1 cellular context compared by ENCODE assay signal in the genomic region with DNA sequence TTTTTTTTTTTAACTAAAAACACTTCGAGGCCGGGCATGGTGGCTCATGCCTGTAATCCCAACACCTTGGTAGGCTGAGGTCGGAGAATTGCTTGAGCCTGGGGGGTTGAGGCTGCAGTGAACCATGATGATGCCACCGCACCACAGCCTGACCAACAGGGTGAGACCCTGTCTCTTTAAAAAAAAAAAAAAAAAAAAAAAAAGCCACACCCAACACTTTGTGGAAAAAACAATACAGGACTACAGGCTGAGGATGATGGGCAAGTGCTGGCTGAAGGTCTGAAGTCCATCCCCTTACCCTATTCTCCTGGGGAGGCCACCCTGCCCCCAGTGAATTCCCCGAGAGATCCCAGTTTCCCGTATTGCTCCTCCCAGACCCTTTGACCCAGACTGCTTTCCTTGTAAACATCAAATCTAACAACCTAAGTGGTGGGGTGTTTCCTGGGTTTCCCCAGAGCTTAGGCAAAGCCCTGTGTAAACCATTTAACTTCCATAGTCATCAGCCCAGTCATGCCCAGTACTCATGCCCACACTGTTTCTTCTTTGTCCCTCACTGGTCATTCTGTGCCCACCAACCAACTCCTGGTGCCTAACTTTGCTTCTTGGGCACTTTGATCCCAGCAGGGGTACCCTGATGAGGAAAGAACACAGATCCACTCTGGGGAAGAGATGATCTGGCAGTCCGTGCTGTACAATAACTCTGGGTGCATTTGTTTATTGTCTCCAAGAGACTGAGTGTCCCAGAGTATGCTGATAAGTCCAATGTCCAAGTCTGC.
A peak's percentile ranks its signal among the peaks of the same experiment; 100 is the strongest.
TF ChIP-seq lines count a peak whose summit lies in the region.

No MANE protein-coding gene starts in this region.

TF ChIP-seq in HepG2, 621 proteins besides CTCF, POLR2A, EP300 and RAD21 (continued from another document and continues in another):
- TF ChIP-seq, protein P1, sequence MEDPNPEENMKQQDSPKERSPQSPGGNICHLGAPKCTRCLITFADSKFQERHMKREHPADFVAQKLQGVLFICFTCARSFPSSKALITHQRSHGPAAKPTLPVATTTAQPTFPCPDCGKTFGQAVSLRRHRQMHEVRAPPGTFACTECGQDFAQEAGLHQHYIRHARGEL (CRISPR knock-in tag; IDR thresholded peaks at IDR 0.05) = no peak
- TF ChIP-seq AKAP8 (CRISPR knock-in tag; IDR thresholded peaks at IDR 0.05) = 0 out of 2 replicates have a peak, but pooled peaks have one; percentile 47
- 0 out of 2 replicates have a peak, but pooled peaks have one; percentile 62 for TF ChIP-seq MEIS2 (CRISPR knock-in tag; IDR thresholded peaks at IDR 0.05)
- TF ChIP-seq MTA1 (CRISPR knock-in tag; IDR thresholded peaks at IDR 0.05; ENCODE audit: borderline replicate concordance) = no peak
- TF ChIP-seq KLF11 (CRISPR knock-in tag; IDR thresholded peaks at IDR 0.05) = no peak; the same call in 1 of the 2 replicates
- peak; percentile 66 for TF ChIP-seq MIXL1 (CRISPR knock-in tag; IDR thresholded peaks at IDR 0.05)
- no peak for TF ChIP-seq BRD4 (CRISPR knock-in tag; IDR thresholded peaks at IDR 0.05)
- peak; percentile 68 for TF ChIP-seq FOXK2 (IDR thresholded peaks at IDR 0.05)
- TF ChIP-seq ZNF224 (CRISPR knock-in tag; IDR thresholded peaks at IDR 0.05) = no peak
- TF ChIP-seq IKZF5 (CRISPR knock-in tag; IDR thresholded peaks at IDR 0.05) = peak; percentile 90
- TF ChIP-seq FOXC1 (CRISPR knock-in tag; IDR thresholded peaks at IDR 0.05; ENCODE audit: borderline replicate concordance) = peak; percentile 68; the same call in 1 of the 2 replicates
- no peak for TF ChIP-seq NBN (conservative IDR thresholded peaks at IDR 0.05)
- TF ChIP-seq REPIN1 (CRISPR knock-in tag; IDR thresholded peaks at IDR 0.05; ENCODE audit: borderline replicate concordance, low read depth) = no peak
- no peak for TF ChIP-seq ZNF564 (CRISPR knock-in tag; IDR thresholded peaks at IDR 0.05)
- TF ChIP-seq, protein P2, sequence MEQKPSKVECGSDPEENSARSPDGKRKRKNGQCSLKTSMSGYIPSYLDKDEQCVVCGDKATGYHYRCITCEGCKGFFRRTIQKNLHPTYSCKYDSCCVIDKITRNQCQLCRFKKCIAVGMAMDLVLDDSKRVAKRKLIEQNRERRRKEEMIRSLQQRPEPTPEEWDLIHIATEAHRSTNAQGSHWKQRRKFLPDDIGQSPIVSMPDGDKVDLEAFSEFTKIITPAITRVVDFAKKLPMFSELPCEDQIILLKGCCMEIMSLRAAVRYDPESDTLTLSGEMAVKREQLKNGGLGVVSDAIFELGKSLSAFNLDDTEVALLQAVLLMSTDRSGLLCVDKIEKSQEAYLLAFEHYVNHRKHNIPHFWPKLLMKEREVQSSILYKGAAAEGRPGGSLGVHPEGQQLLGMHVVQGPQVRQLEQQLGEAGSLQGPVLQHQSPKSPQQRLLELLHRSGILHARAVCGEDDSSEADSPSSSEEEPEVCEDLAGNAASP (CRISPR knock-in tag; IDR thresholded peaks at IDR 0.05; ENCODE audit: borderline replicate concordance) = peak; percentile 91; the same call in 1 of the 2 replicates
- TF ChIP-seq YY1 (IDR thresholded peaks at IDR 0.05; ENCODE audit: insufficient read depth, insufficient replicate concordance, low read depth, low read length) = peak; percentile 28
- peak; percentile 97 for TF ChIP-seq SOX13 (IDR thresholded peaks at IDR 0.05)
- peak in 1 of 2 experiments; percentile 97; a peak in 2 of 4 replicates for TF ChIP-seq SOX13 (CRISPR knock-in tag; conservative IDR thresholded peaks at IDR 0.05 in 1 of 2, IDR thresholded peaks at IDR 0.05 in 1 of 2)
- 0 out of 2 replicates have a peak, but pooled peaks have one; percentile 55 for TF ChIP-seq CREB3 (CRISPR knock-in tag; IDR thresholded peaks at IDR 0.05)
- TF ChIP-seq, protein P3, sequence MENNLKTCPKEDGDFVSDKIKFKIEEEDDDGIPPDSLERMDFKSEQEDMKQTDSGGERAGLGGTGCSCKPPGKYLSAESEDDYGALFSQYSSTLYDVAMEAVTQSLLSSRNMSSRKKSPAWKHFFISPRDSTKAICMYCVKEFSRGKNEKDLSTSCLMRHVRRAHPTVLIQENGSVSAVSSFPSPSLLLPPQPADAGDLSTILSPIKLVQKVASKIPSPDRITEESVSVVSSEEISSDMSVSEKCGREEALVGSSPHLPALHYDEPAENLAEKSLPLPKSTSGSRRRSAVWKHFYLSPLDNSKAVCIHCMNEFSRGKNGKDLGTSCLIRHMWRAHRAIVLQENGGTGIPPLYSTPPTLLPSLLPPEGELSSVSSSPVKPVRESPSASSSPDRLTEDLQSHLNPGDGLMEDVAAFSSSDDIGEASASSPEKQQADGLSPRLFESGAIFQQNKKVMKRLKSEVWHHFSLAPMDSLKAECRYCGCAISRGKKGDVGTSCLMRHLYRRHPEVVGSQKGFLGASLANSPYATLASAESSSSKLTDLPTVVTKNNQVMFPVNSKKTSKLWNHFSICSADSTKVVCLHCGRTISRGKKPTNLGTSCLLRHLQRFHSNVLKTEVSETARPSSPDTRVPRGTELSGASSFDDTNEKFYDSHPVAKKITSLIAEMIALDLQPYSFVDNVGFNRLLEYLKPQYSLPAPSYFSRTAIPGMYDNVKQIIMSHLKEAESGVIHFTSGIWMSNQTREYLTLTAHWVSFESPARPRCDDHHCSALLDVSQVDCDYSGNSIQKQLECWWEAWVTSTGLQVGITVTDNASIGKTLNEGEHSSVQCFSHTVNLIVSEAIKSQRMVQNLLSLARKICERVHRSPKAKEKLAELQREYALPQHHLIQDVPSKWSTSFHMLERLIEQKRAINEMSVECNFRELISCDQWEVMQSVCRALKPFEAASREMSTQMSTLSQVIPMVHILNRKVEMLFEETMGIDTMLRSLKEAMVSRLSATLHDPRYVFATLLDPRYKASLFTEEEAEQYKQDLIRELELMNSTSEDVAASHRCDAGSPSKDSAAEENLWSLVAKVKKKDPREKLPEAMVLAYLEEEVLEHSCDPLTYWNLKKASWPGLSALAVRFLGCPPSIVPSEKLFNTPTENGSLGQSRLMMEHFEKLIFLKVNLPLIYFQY (CRISPR knock-in tag; IDR thresholded peaks at IDR 0.05; ENCODE audit: borderline replicate concordance) = peak; percentile 57; the same call in 1 of the 2 replicates
- peak; percentile 60; the same call in 1 of the 2 replicates for TF ChIP-seq TARDBP (CRISPR knock-in tag; IDR thresholded peaks at IDR 0.05)
- TF ChIP-seq NFKBIZ (CRISPR knock-in tag; IDR thresholded peaks at IDR 0.05) = peak; percentile 91
- no peak for TF ChIP-seq FOXA1 (IDR thresholded peaks at IDR 0.05)
- TF ChIP-seq FOXA1 (CRISPR knock-in tag; IDR thresholded peaks at IDR 0.05) = peak; percentile 81
- peak; percentile 93 for TF ChIP-seq NCOR1 (IDR thresholded peaks at IDR 0.05; ENCODE audit: borderline replicate concordance, low read length)
- no peak for TF ChIP-seq ZNF850 (CRISPR knock-in tag; conservative IDR thresholded peaks at IDR 0.05)
- TF ChIP-seq, protein P4, sequence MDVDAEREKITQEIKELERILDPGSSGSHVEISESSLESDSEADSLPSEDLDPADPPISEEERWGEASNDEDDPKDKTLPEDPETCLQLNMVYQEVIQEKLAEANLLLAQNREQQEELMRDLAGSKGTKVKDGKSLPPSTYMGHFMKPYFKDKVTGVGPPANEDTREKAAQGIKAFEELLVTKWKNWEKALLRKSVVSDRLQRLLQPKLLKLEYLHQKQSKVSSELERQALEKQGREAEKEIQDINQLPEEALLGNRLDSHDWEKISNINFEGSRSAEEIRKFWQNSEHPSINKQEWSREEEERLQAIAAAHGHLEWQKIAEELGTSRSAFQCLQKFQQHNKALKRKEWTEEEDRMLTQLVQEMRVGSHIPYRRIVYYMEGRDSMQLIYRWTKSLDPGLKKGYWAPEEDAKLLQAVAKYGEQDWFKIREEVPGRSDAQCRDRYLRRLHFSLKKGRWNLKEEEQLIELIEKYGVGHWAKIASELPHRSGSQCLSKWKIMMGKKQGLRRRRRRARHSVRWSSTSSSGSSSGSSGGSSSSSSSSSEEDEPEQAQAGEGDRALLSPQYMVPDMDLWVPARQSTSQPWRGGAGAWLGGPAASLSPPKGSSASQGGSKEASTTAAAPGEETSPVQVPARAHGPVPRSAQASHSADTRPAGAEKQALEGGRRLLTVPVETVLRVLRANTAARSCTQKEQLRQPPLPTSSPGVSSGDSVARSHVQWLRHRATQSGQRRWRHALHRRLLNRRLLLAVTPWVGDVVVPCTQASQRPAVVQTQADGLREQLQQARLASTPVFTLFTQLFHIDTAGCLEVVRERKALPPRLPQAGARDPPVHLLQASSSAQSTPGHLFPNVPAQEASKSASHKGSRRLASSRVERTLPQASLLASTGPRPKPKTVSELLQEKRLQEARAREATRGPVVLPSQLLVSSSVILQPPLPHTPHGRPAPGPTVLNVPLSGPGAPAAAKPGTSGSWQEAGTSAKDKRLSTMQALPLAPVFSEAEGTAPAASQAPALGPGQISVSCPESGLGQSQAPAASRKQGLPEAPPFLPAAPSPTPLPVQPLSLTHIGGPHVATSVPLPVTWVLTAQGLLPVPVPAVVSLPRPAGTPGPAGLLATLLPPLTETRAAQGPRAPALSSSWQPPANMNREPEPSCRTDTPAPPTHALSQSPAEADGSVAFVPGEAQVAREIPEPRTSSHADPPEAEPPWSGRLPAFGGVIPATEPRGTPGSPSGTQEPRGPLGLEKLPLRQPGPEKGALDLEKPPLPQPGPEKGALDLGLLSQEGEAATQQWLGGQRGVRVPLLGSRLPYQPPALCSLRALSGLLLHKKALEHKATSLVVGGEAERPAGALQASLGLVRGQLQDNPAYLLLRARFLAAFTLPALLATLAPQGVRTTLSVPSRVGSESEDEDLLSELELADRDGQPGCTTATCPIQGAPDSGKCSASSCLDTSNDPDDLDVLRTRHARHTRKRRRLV (CRISPR knock-in tag; IDR thresholded peaks at IDR 0.05) = no peak; the same call in 1 of the 2 replicates
- TF ChIP-seq, protein P5, sequence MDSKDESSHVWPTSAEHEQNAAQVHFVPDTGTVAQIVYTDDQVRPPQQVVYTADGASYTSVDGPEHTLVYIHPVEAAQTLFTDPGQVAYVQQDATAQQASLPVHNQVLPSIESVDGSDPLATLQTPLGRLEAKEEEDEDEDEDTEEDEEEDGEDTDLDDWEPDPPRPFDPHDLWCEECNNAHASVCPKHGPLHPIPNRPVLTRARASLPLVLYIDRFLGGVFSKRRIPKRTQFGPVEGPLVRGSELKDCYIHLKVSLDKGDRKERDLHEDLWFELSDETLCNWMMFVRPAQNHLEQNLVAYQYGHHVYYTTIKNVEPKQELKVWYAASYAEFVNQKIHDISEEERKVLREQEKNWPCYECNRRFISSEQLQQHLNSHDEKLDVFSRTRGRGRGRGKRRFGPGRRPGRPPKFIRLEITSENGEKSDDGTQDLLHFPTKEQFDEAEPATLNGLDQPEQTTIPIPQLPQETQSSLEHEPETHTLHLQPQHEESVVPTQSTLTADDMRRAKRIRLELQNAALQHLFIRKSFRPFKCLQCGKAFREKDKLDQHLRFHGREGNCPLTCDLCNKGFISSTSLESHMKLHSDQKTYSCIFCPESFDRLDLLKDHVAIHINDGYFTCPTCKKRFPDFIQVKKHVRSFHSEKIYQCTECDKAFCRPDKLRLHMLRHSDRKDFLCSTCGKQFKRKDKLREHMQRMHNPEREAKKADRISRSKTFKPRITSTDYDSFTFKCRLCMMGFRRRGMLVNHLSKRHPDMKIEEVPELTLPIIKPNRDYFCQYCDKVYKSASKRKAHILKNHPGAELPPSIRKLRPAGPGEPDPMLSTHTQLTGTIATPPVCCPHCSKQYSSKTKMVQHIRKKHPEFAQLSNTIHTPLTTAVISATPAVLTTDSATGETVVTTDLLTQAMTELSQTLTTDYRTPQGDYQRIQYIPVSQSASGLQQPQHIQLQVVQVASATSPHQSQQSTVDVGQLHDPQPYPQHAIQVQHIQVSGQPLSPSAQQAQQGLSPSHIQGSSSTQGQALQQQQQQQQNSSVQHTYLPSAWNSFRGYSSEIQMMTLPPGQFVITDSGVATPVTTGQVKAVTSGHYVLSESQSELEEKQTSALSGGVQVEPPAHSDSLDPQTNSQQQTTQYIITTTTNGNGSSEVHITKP (CRISPR knock-in tag; IDR thresholded peaks at IDR 0.05; ENCODE audit: low read depth) = peak; percentile 77; the same call in 1 of the 2 replicates
- no peak for TF ChIP-seq MXD1 (CRISPR knock-in tag; IDR thresholded peaks at IDR 0.05)
- TF ChIP-seq ZNF251 (CRISPR knock-in tag; IDR thresholded peaks at IDR 0.05) = no peak
- TF ChIP-seq, protein P6, sequence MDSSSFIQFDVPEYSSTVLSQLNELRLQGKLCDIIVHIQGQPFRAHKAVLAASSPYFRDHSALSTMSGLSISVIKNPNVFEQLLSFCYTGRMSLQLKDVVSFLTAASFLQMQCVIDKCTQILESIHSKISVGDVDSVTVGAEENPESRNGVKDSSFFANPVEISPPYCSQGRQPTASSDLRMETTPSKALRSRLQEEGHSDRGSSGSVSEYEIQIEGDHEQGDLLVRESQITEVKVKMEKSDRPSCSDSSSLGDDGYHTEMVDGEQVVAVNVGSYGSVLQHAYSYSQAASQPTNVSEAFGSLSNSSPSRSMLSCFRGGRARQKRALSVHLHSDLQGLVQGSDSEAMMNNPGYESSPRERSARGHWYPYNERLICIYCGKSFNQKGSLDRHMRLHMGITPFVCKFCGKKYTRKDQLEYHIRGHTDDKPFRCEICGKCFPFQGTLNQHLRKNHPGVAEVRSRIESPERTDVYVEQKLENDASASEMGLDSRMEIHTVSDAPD (CRISPR knock-in tag; IDR thresholded peaks at IDR 0.05) = 0 out of 2 replicates have a peak, but pooled peaks have one; percentile 15
- TF ChIP-seq ESRRA (CRISPR knock-in tag; IDR thresholded peaks at IDR 0.05; ENCODE audit: low read depth) = peak; percentile 40; the same call in 1 of the 2 replicates
- peak; percentile 45; the same call in 1 of the 2 replicates for TF ChIP-seq JUND (CRISPR knock-in tag; IDR thresholded peaks at IDR 0.05)
- TF ChIP-seq, protein P7, sequence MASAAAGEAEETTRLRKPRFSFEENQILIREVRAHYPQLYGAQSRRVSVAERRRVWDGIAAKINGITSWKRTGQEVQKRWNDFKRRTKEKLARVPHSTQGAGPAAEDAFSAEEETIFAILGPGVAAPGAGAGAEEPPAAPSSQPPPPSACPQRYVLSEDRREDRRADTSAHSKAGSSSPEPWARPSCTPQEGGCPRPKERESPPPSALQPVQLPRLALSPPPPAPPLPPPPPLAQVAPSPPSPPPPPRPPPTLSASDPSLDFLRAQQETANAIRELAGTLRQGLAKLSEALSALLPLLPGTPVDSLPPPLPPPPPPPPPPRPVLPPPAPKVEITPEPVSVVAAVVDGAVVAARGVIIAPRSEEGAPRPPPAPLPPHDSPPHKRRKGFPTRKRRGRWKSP (CRISPR knock-in tag; IDR thresholded peaks at IDR 0.05) = peak; percentile 55; the same call in 1 of the 2 replicates
- no peak for TF ChIP-seq ARID2 (CRISPR knock-in tag; IDR thresholded peaks at IDR 0.05; ENCODE audit: borderline replicate concordance)
